25 cellular contexts compared by ENCODE assay signal in genomic region chr12:130118181-130118580, GRCh38. TPM values are rescaled to one million over a fixed set of nuclear protein-coding genes. Genes with fewer than 3 reads are reported as not detected.
DNase-seq lines count a peak whose midpoint lies in the region; FAIRE-seq and TF ChIP-seq lines count a peak whose summit lies in the region.
"Had no signal": no experiment of that assay in that cellular context is flagged by ENCODE, and none has a peak within 500 bp of the region (broad histone marks: within the 10 kb centered on the region; RNA-seq: fewer than 3 reads in every experiment).

No MANE protein-coding gene starts in this region.

- H3K36me3 ChIP-seq in kidney (ENCODE audit: control insufficient read depth in 1 of 2, insufficient read depth in 2 of 2, low read length in 2 of 2) (no peaks in the 10 kb centered on the region), osteoblast (ENCODE audit: insufficient read depth, low read length) (no peaks in the 10 kb centered on the region), spleen (no peaks in the 10 kb centered on the region)
- H3K36me3 ChIP-seq: BE2C; BLaER1 treated with 17β-estradiol and CSF1 and Interleukin-3, amounts not matched to agents 10 nM and 100 nM had no signal

- H3K27ac ChIP-seq in kidney (ENCODE audit: low read depth in 2 of 2, low read length in 2 of 2) = no peak overlapping the region
- H3K27ac ChIP-seq in osteoblast (ENCODE audit: low read depth, low read length) = no peak overlapping the region
- no peak overlapping the region for H3K27ac ChIP-seq in spleen
- H3K27ac ChIP-seq: A549; BLaER1 treated with 17β-estradiol and CSF1 and Interleukin-3, amounts not matched to agents 10 nM and 100 nM; GM23248 had no signal

- intact Hi-C loops in kidney (cut with DNase I) = no loop called here
- intact Hi-C loops in spleen (cut with DNase I; ENCODE audit: low total_unique reads) = no loop called here

- no peak for FAIRE-seq in kidney (lab: Jason Lieb, UNC)
- FAIRE-seq: A549, D721Med, GM12878, GM19239 had no signal

- H3K4me1 ChIP-seq in kidney (ENCODE audit: control insufficient read depth in 1 of 2, insufficient read depth in 1 of 2, low read depth in 1 of 2, low read length in 2 of 2) (no peaks in the 10 kb centered on the region), osteoblast (ENCODE audit: insufficient read depth, low read length) (no peaks in the 10 kb centered on the region), spleen (no peaks in the 10 kb centered on the region)
- H3K4me1 ChIP-seq: A549, BE2C had no signal

- H4K20me1 ChIP-seq in osteoblast (ENCODE audit: insufficient read depth, low read length) = no peaks in the 10 kb centered on the region
- H4K20me1 ChIP-seq: BLaER1 treated with 17β-estradiol and CSF1 and Interleukin-3, amounts not matched to agents 10 nM and 100 nM had no signal

- peaks cover 3% of the 10 kb centered on the region for H3K27me3 Mint-ChIP-seq in chondrocyte (ENCODE audit: low read depth)
- H3K27me3 Mint-ChIP-seq: CD8-positive, alpha-beta memory T cell had no signal

- H3K27me3 ChIP-seq in osteoblast (ENCODE audit: insufficient read depth, low read length) (no peaks in the 10 kb centered on the region), spleen (replicated peaks in 1 of 7) (peaks cover 0 to 31% (median 0%) of the 10 kb centered on the region in 7 donors)
- H3K27me3 ChIP-seq: BLaER1 treated with 17β-estradiol and CSF1 and Interleukin-3, amounts not matched to agents 10 nM and 100 nM had no signal

- H2AFZ ChIP-seq in osteoblast (ENCODE audit: low read length) = no peak overlapping the region
- H2AFZ ChIP-seq: GM23248 had no signal

- no peak overlapping the region for H3K4me3 Mint-ChIP-seq in chondrocyte (ENCODE audit: unreplicated experiment)
- H3K4me3 Mint-ChIP-seq: CD14-positive monocyte; CD4-positive, alpha-beta T cell; CD8-positive, alpha-beta memory T cell; H9 had no signal

- no peak overlapping the region for H3K9ac ChIP-seq in kidney (ENCODE audit: low read length in 2 of 2)
- H3K9ac ChIP-seq: BLaER1 treated with 17β-estradiol and CSF1 and Interleukin-3, amounts not matched to agents 10 nM and 100 nM; GM23248 had no signal

- H3K4me1 Mint-ChIP-seq in chondrocyte (ENCODE audit: low read depth) = peaks cover 15% of the 10 kb centered on the region
- H3K4me1 Mint-ChIP-seq: CD14-positive monocyte; CD8-positive, alpha-beta memory T cell had no signal

- H3K9me3 ChIP-seq in kidney (ENCODE audit: control insufficient read depth in 1 of 2, low read length in 2 of 2) (no peaks in the 10 kb centered on the region), osteoblast (ENCODE audit: low read depth, low read length) (no peaks in the 10 kb centered on the region), spleen (no peaks in the 10 kb centered on the region)
- H3K9me3 ChIP-seq: A549, BE2C had no signal

- TF ChIP-seq CTCF in chondrocyte (IDR thresholded peaks at IDR 0.05) (no peak), kidney (IDR thresholded peaks at IDR 0.05; ENCODE audit: borderline replicate concordance, extremely low read depth, insufficient read depth) (no peak), osteoblast (IDR thresholded peaks at IDR 0.05; ENCODE audit: extremely low read depth, low read depth, low read length) (no peak), spleen (IDR thresholded peaks at IDR 0.05 in 8 of 11, conservative IDR thresholded peaks at IDR 0.05 in 3 of 11) (no peak)

- H3K4me3 ChIP-seq in kidney (ENCODE audit: low read length in 2 of 2) (no peak overlapping the region), osteoblast (ENCODE audit: insufficient read depth, low read length) (no peak overlapping the region), spleen (no peak overlapping the region)
- H3K4me3 ChIP-seq: A549; BLaER1 treated with 17β-estradiol and CSF1 and Interleukin-3, amounts not matched to agents 10 nM and 100 nM; GM12878; GM23248 had no signal

- no peak overlapping the region for H3K27ac Mint-ChIP-seq in chondrocyte (ENCODE audit: unreplicated experiment)
- H3K27ac Mint-ChIP-seq: CD4-positive, alpha-beta T cell; CD8-positive, alpha-beta memory T cell; H9 had no signal

- H3K9me3 Mint-ChIP-seq in chondrocyte (ENCODE audit: low read depth) = no peaks in the 10 kb centered on the region
- H3K9me3 Mint-ChIP-seq: CD4-positive, alpha-beta T cell; H9 had no signal

- TF ChIP-seq POLR2A in spleen (IDR thresholded peaks at IDR 0.05) = no peak

- DNase-seq in chondrocyte (ENCODE audit: low spot score) = peak; percentile 78
- peak; percentile 29 for DNase-seq in kidney
- peak; percentile 65 for DNase-seq in osteoblast (ENCODE audit: insufficient read length, low spot score, missing footprints)
- DNase-seq in spleen = peak; percentile 41
- DNase-seq in NCI-H774 (lab: John Stamatoyannopoulos, UW) = no peak
- DNase-seq in NCI-H187 (lab: John Stamatoyannopoulos, UW) = no peak
- DNase-seq in hepatic stellate cell (ENCODE audit: low spot score) = no peak
- DNase-seq: 8988T; ACHN; AML-193; BE2C; CD4-positive, alpha-beta T cell; DMS 273 treated with DMSO at 0.1 percent for 48 hours; DMS79; EL; GDM1; GM23248; H9 had no signal

- H3K79me2 ChIP-seq in osteoblast (ENCODE audit: insufficient read depth, low read length) = no peaks in the 10 kb centered on the region

- H3K36me3 Mint-ChIP-seq in chondrocyte (ENCODE audit: low read depth) = no peaks in the 10 kb centered on the region
- H3K36me3 Mint-ChIP-seq: CD14-positive monocyte; CD8-positive, alpha-beta memory T cell had no signal

- H3K4me2 ChIP-seq in osteoblast (ENCODE audit: insufficient read depth, low read length) = no peak overlapping the region
- H3K4me2 ChIP-seq: A549 had no signal

- WGBS in spleen, 5 donors = 81 to 91% (median 86%) methylated on average over 4 to 6 of the region's 6 CpGs

RNA-seq across cellular contexts. Expression of gene FZD10, which starts 44.1 kb away (rescaled TPM):
- total RNA-seq in chondrocyte (0.19 to 0.40 TPM (median 0.31 TPM) in 3 replicates), kidney (0.57 TPM), osteoblast (not detected in 2 replicates), spleen (under 1 TPM in 3 of 7 donors, not detected in 4; 0.11 to 0.20 (median 0.18) TPM)
- polyA plus RNA-seq in kidney (ENCODE audit: insufficient read depth, low read depth, low replicate concordance) (0.11 TPM), spleen (under 1 TPM in 2 of 3 donors, not detected in 1; 0.02 to 0.06 TPM)
- total RNA-seq: CD4-positive, alpha-beta T cell; CD8-positive, alpha-beta memory T cell; GM12878; GM23248 had no signal
- polyA plus RNA-seq: A549; CD14-positive monocyte; CD8-positive, alpha-beta memory T cell; GM12878; GM23248 had no signal

Comparison
In these comparisons a context has a peak if more than half of its experiments do, and no peak if none do; other contexts are left out.
1. DNase-seq: peak in chondrocyte (single experiment), kidney (single experiment), osteoblast (single experiment) and spleen (single experiment); none in NCI-H774 (single experiment), NCI-H187 (0 of 2) and hepatic stellate cell (single experiment).